Comparison of ENCODE assay signal across 16 cellular contexts in the genomic region with DNA sequence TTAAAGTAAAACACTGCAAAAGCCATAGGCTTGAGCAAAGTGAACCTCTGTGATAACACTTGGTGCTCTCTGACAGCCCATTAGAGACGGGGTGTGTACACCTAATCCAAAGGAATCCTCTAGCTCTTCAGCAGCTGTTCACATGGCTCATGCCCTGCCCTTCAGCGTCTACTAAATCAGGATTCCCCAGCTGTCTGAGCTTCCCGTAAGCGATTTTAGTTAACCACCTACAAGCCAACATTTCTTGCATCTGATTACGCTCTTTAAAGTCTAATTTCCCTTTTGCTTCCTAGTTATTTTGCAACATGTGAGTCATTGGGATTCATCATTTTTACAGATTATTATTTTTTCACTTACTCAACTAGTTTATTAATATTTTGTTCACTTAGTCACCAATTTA. TPM values are rescaled to one million over a fixed set of nuclear protein-coding genes. Genes with fewer than 3 reads are reported as not detected.
DNase-seq lines count a peak whose midpoint lies in the region; ATAC-seq, FAIRE-seq and TF ChIP-seq lines count a peak whose summit lies in the region.
"Had no signal": no experiment of that assay in that cellular context is flagged by ENCODE, and none has a peak within 500 bp of the region (broad histone marks: within the 10 kb centered on the region; RNA-seq: fewer than 3 reads in every experiment).

No MANE protein-coding gene starts in this region.

- H3K4me1 ChIP-seq in adrenal gland (replicated peaks in 1 of 2) = peaks cover 0 to 5% of the 10 kb centered on the region in 2 donors
- H3K4me1 ChIP-seq in HepG2 (ENCODE audit: insufficient read depth, low read length) = no peaks in the 10 kb centered on the region

- FAIRE-seq in HepG2 (lab: Jason Lieb, UNC) = no peak
- FAIRE-seq: A204.1, islet of Langerhans had no signal

- H3K27me3 Mint-ChIP-seq in osteocyte (ENCODE audit: unreplicated experiment) = no peaks in the 10 kb centered on the region
- H3K27me3 Mint-ChIP-seq: activated CD4-positive, alpha-beta memory T cell treated with anti-CD3 and anti-CD28 coated beads for 36 hours; CD4-positive, alpha-beta memory T cell had no signal

- DNase-seq in Ammon's horn (ENCODE audit: low spot score) (peak; percentile 9), adrenal gland (peak; percentile 18 to 74 (median 39)), Right ventricle myocardium superior (no peak), osteocyte (ENCODE audit: extremely low spot score, unreplicated experiment) (no peak), NCI-H510A (lab: John Stamatoyannopoulos, UW) (no peak), occipital lobe (lab: John Stamatoyannopoulos, UW) (no peak), HepG2 (ENCODE audit: low spot score) (no peak)
- DNase-seq: activated CD4-positive, alpha-beta memory T cell treated with anti-CD3 and anti-CD28 coated beads for 36 hours; CD4-positive, alpha-beta memory T cell; NK-92 treated with Interleukin-12 subunit alpha and Interleukin-12 subunit beta, amount 100 ng/mL, for 24 hours; retina had no signal

- H3K27ac ChIP-seq in adrenal gland = peak overlapping the region in 2 of 5 donors; percentile 40 to 51
- H3K27ac ChIP-seq in HepG2 (ENCODE audit: extremely low read length, insufficient read depth, low read length) = no peak overlapping the region
- H3K27ac ChIP-seq: SK-N-MC had no signal

- TF ChIP-seq EP300 in HepG2 (IDR thresholded peaks at IDR 0.05; ENCODE audit: low read depth in 2 of 2, low read length in 2 of 2) = no peak
- no peak for TF ChIP-seq EP300 in HepG2 (CRISPR knock-in tag; IDR thresholded peaks at IDR 0.05; ENCODE audit: borderline replicate concordance)

- peaks cover 40% of the 10 kb centered on the region for H3K4me1 Mint-ChIP-seq in osteocyte (ENCODE audit: unreplicated experiment)
- H3K4me1 Mint-ChIP-seq: CD4-positive, alpha-beta memory T cell; stimulated activated effector memory CD8-positive, alpha-beta T cell treated with anti-CD3 and anti-CD28 coated beads, Interleukin-12 subunit alpha, Interleukin-12 subunit beta, amount 100 ng/mL, for 72 hours had no signal

- H3K27me3 ChIP-seq in adrenal gland (no peaks in the 10 kb centered on the region), HepG2 (ENCODE audit: control insufficient read depth in 1 of 2, insufficient read depth in 2 of 2, low read length in 2 of 2) (no peaks in the 10 kb centered on the region)

- no peaks in the 10 kb centered on the region for H3K36me3 Mint-ChIP-seq in osteocyte (ENCODE audit: unreplicated experiment)
- H3K36me3 Mint-ChIP-seq: activated CD4-positive, alpha-beta memory T cell treated with anti-CD3 and anti-CD28 coated beads for 36 hours; CD4-positive, alpha-beta memory T cell; stimulated activated effector memory CD8-positive, alpha-beta T cell treated with anti-CD3 and anti-CD28 coated beads, Interleukin-12 subunit alpha, Interleukin-12 subunit beta, amount 100 ng/mL, for 72 hours had no signal

- POLR2A ChIA-PET in HepG2 (lab: Yijun Ruan, JAX) = no interaction called here

- no peaks in the 10 kb centered on the region for H3K79me2 ChIP-seq in HepG2 (ENCODE audit: insufficient read depth, low read length)

- CTCF ChIA-PET in HepG2 (lab: Yijun Ruan, JAX; ENCODE audit: low intra/inter-chr PET ratio, low total read pairs) = no interaction called here

- H3K27ac Mint-ChIP-seq in osteocyte (ENCODE audit: unreplicated experiment) = peak overlapping the region; percentile 72
- H3K27ac Mint-ChIP-seq: activated CD4-positive, alpha-beta memory T cell treated with anti-CD3 and anti-CD28 coated beads for 36 hours; CD4-positive, alpha-beta memory T cell; stimulated activated effector memory CD8-positive, alpha-beta T cell treated with anti-CD3 and anti-CD28 coated beads, Interleukin-12 subunit alpha, Interleukin-12 subunit beta, amount 100 ng/mL, for 72 hours had no signal

- TF ChIP-seq CTCF in adrenal gland (IDR thresholded peaks at IDR 0.05) (no peak), osteocyte (IDR thresholded peaks at IDR 0.05) (no peak), HepG2 (CRISPR knock-in tag; IDR thresholded peaks at IDR 0.05) (no peak)

- H2AFZ ChIP-seq in HepG2 (ENCODE audit: low read length) = no peak overlapping the region

- H4K20me1 ChIP-seq in HepG2 (ENCODE audit: insufficient read depth, low read length) = no peaks in the 10 kb centered on the region

- H3K4me3 ChIP-seq in adrenal gland (peak overlapping the region in 1 of 4 donors; percentile 43), HepG2 (replicated peaks in 1 of 3; ENCODE audit: insufficient read depth in 1 of 3, low read depth in 2 of 3, low read length in 3 of 3) (no peak overlapping the region)
- H3K4me3 ChIP-seq: SK-N-MC had no signal

- no peak for TF ChIP-seq RAD21 in HepG2 (CRISPR knock-in tag; IDR thresholded peaks at IDR 0.05)

- 28 to 50% (median 28%) methylated on average over 5 of the region's 5 CpGs for WGBS in adrenal gland, 4 donors
- 49% methylated on average over 4 of the region's 5 CpGs for WGBS in HepG2 (ENCODE audit: low lambda C conversion rate)

- peaks cover 7% of the 10 kb centered on the region for H3K9me3 Mint-ChIP-seq in osteocyte (ENCODE audit: unreplicated experiment)
- H3K9me3 Mint-ChIP-seq: activated CD4-positive, alpha-beta memory T cell treated with anti-CD3 and anti-CD28 coated beads for 36 hours had no signal

- no peak overlapping the region for H3K9ac ChIP-seq in HepG2 (ENCODE audit: insufficient read depth, low read depth, low read length)

- H3K36me3 ChIP-seq in adrenal gland (replicated peaks in 1 of 2) = no peaks in the 10 kb centered on the region
- no peaks in the 10 kb centered on the region for H3K36me3 ChIP-seq in HepG2 (replicated peaks in 1 of 2; ENCODE audit: control insufficient read depth in 1 of 2, insufficient read depth in 2 of 2, low read length in 2 of 2)

- ATAC-seq in Right ventricle myocardium superior (ENCODE audit: poor library complexity) (peak; percentile 62), HG02970 (IDR thresholded peaks at IDR 0.05; ENCODE audit: low FRiP score, unreplicated experiment) (no peak), HepG2 (no peak)
- ATAC-seq: stimulated activated effector memory CD8-positive, alpha-beta T cell treated with anti-CD3 and anti-CD28 coated beads, Interleukin-12 subunit alpha, Interleukin-12 subunit beta, amount 100 ng/mL, for 72 hours had no signal

- H3K4me2 ChIP-seq in HepG2 (ENCODE audit: low read depth, low read length) = no peak overlapping the region

- H3K4me3 Mint-ChIP-seq in osteocyte (ENCODE audit: unreplicated experiment) = peak overlapping the region; percentile 57
- H3K4me3 Mint-ChIP-seq: activated CD4-positive, alpha-beta memory T cell treated with anti-CD3 and anti-CD28 coated beads for 36 hours; CD4-positive, alpha-beta memory T cell; stimulated activated effector memory CD8-positive, alpha-beta T cell treated with anti-CD3 and anti-CD28 coated beads, Interleukin-12 subunit alpha, Interleukin-12 subunit beta, amount 100 ng/mL, for 72 hours had no signal

- in situ Hi-C loops in HepG2 (cut with HindIII; ENCODE audit: extremely low pct_ligation_motif_present, low pct_unique_long_range_greater_than_20kb) = no loop called here

- H3K9me3 ChIP-seq in adrenal gland (replicated peaks in 1 of 3) = no peaks in the 10 kb centered on the region
- no peaks in the 10 kb centered on the region for H3K9me3 ChIP-seq in HepG2 (ENCODE audit: low read length)

- no TSS peak for BruUV-seq in HepG2 (replicated peaks; lab: Mats Ljungman, UMichigan)

- TF ChIP-seq POLR2A in adrenal gland (IDR thresholded peaks at IDR 0.05) = no peak
- no peak for TF ChIP-seq POLR2A in HepG2 (IDR thresholded peaks at IDR 0.05; ENCODE audit: insufficient read depth in 1 of 2, low read depth in 2 of 2, low read length in 2 of 2)

- intact Hi-C loops in adrenal gland (cut with DNase I) (no loop called here), Right ventricle myocardium superior (cut with DNase I) (no loop called here), HepG2 (cut with micrococcal nuclease; ENCODE audit: unreplicated experiment) (no loop called here)

TF ChIP-seq in HepG2, 621 proteins besides CTCF, POLR2A, EP300 and RAD21 (continues in another document):
- TF ChIP-seq SOX5 (CRISPR knock-in tag; IDR thresholded peaks at IDR 0.05; ENCODE audit: borderline replicate concordance) = no peak

RNA-seq across cellular contexts. Expression of a gene that starts 6.5 kb away (rescaled TPM):
- total RNA-seq in adrenal gland = 10 to 100 TPM; 17.2 to 62.1 (median 43.8) TPM
- 10 to 100 TPM; 14.6 to 19.0 (median 16.1) TPM for polyA plus RNA-seq in adrenal gland
- total RNA-seq in Right ventricle myocardium superior = 135 TPM
- total RNA-seq in osteocyte = 317 and 334 TPM in 2 replicates
- 78.5 TPM for total RNA-seq in occipital lobe
- total RNA-seq in HepG2 (2016; rRNA removed; fragmentation: Illumina TruSeq; extraction: Trizol) = 25.9 and 35.6 TPM in 2 replicates
- 8.6 and 9.1 TPM in 2 replicates for total RNA-seq in HepG2 (2016; cell fraction: cytosol; rRNA removed; fragmentation: Illumina TruSeq; extraction: Trizol; ENCODE audit: low read depth)
- 24.0 and 30.4 TPM in 2 replicates for total RNA-seq in HepG2 (2016; cell fraction: insoluble cytoplasmic fraction; rRNA removed; fragmentation: Illumina TruSeq; extraction: Trizol)
- 13.6 and 15.7 TPM in 2 replicates for total RNA-seq in HepG2 (2016; cell fraction: membrane; rRNA removed; fragmentation: Illumina TruSeq; extraction: Trizol)
- 36.3 and 38.0 TPM in 2 replicates for total RNA-seq in HepG2 (2016; cell fraction: nucleus; rRNA removed; fragmentation: Illumina TruSeq; extraction: Trizol)
- polyA plus RNA-seq in HepG2 (2011; rRNA removed) = 15.4 and 17.6 TPM in 2 replicates
- 8.6 and 8.8 TPM in 2 replicates for polyA plus RNA-seq in HepG2 (2011; cell fraction: cytosol; rRNA removed)
- polyA plus RNA-seq in HepG2 (2011; cell fraction: nucleus; rRNA removed) = 16.1 and 18.7 TPM in 2 replicates
- 7.9 and 10.2 TPM in 2 replicates for polyA plus RNA-seq in HepG2 (2012)
- polyA plus RNA-seq in HepG2 (2016; cell fraction: cytosol; fragmentation: Illumina TruSeq; extraction: Trizol; ENCODE audit: low read depth) = 1.8 and 2.0 TPM in 2 replicates
- polyA plus RNA-seq in HepG2 (2016; cell fraction: insoluble cytoplasmic fraction; fragmentation: Illumina TruSeq; extraction: Trizol; ENCODE audit: low read depth) = 28.7 and 32.8 TPM in 2 replicates
- polyA plus RNA-seq in HepG2 (2016; cell fraction: membrane; fragmentation: Illumina TruSeq; extraction: Trizol; ENCODE audit: low read depth) = 4.4 and 5.4 TPM in 2 replicates
- polyA plus RNA-seq in HepG2 (2016; cell fraction: nucleus; fragmentation: Illumina TruSeq; extraction: Trizol; ENCODE audit: insufficient read depth, low read depth) = 26.6 and 26.9 TPM in 2 replicates
- 27.0 and 30.1 TPM in 2 replicates for polyA minus RNA-seq in HepG2 (2011; rRNA and poly(A)+ RNA removed; ENCODE audit: low replicate concordance)
- polyA minus RNA-seq in HepG2 (2011; cell fraction: cytosol; rRNA and poly(A)+ RNA removed) = 9.6 and 11.5 TPM in 2 replicates
- polyA minus RNA-seq in HepG2 (2011; cell fraction: nucleus; rRNA and poly(A)+ RNA removed) = 54.5 and 60.7 TPM in 2 replicates

Comparison
In these comparisons a context has a peak if more than half of its experiments do, and no peak if none do; other contexts are left out.
1. DNase-seq: peak in Ammon's horn (single experiment) and adrenal gland (7 of 7); none in Right ventricle myocardium superior (single experiment), osteocyte (single experiment), NCI-H510A (single experiment), occipital lobe (single experiment) and HepG2 (single experiment).